In the genomic region with DNA sequence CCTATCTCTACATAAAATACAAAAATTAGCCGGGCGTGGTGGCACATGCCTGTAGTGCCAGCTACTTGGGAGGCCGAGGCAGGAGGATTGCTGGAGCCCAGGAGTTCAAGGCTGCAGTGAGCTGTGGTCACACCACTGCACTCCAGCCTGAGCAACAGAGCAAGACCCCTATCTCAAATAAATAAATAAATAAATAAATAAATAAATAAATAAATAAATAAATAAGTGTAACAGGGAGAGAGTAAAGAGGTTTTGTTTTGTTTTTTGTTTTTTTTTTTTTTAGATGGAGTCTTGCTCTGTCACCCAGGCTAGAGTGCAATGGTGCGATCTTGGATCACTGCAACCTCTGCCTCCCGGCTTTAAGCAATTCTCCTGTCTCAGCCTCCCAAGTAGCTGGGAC, we compare ENCODE assay signal across 5 cellular contexts. TPM values are rescaled to one million over a fixed set of nuclear protein-coding genes. Genes with fewer than 3 reads are reported as not detected.
"Had no signal": no experiment of that assay in that cellular context is flagged by ENCODE, and none has a peak within 500 bp of the region (broad histone marks: within the 10 kb centered on the region; RNA-seq: fewer than 3 reads in every experiment).

No MANE protein-coding gene starts in this region.

RNA-seq across cellular contexts. Expression of a gene that starts 20.6 kb away (rescaled TPM):
- total RNA-seq: HepG2, HT-29, HT1080, IMR-90 had no signal
- polyA plus RNA-seq: IgD-negative memory B cell, IMR-90 had no signal

RNA-seq across cellular contexts. Expression of a gene that starts 21.0 kb away (rescaled TPM):
- total RNA-seq: HepG2, HT-29, HT1080, IMR-90 had no signal
- polyA plus RNA-seq: HepG2, IgD-negative memory B cell, IMR-90 had no signal
